ENCODE assay signal across 12 cellular contexts in genomic region chr12:95446511-95446910, GRCh38. TPM values are rescaled to one million over a fixed set of nuclear protein-coding genes. Genes with fewer than 3 reads are reported as not detected.
DNase-seq lines count a peak whose midpoint lies in the region; ATAC-seq, FAIRE-seq and TF ChIP-seq lines count a peak whose summit lies in the region.
"Had no signal": no experiment of that assay in that cellular context is flagged by ENCODE, and none has a peak within 500 bp of the region (broad histone marks: within the 10 kb centered on the region; RNA-seq: fewer than 3 reads in every experiment).

No MANE protein-coding gene starts in this region.

- no peak for FAIRE-seq in GM12878 (lab: Jason Lieb, UNC)
- FAIRE-seq: H54 had no signal

- TF ChIP-seq EP300 in GM12878 (IDR thresholded peaks at IDR 0.05; ENCODE audit: borderline replicate concordance in 1 of 2, control insufficient read depth in 1 of 2, low read depth in 2 of 2, low read length in 2 of 2) = no peak

- SMC1A ChIA-PET in GM12878 (lab: Charles Lee; ENCODE audit: uncharacterized antibody, unreplicated experiment) = no interaction called here

- DNase-seq in AG20443 (ENCODE audit: low spot score) (peak; percentile 33), GM12878 (ENCODE audit: low read depth, low spot score) (no peak), right cardiac atrium (peak; percentile 69 to 89 (median 81))
- no peak for DNase-seq in activated CD4-positive, alpha-beta memory T cell treated with anti-CD3 and anti-CD28 coated beads, Interleukin-2, amount 10 ng/mL, durations not matched to agents 7 days and 5 days
- no peak for DNase-seq in CD4-positive, alpha-beta memory T cell
- DNase-seq: activated T-cell treated with anti-CD3 and anti-CD28 coated beads, Interleukin-2, amount 50 U/mL, for 1 hour; effector memory CD4-positive, alpha-beta T cell; T-helper 2 cell had no signal

- no peak overlapping the region for H3K4me3 ChIP-seq in GM12878
- peak overlapping the region; percentile 0 for H3K4me3 ChIP-seq in right cardiac atrium (ENCODE audit: low read length)
- H3K4me3 ChIP-seq in neuron (ENCODE audit: low read length) = no peak overlapping the region
- H3K4me3 ChIP-seq in CD4-positive, alpha-beta memory T cell (ENCODE audit: low read length in 2 of 2) = no peak overlapping the region

- H3K27me3 ChIP-seq in GM12878 (replicated peaks in 1 of 2; ENCODE audit: control insufficient read depth in 2 of 2, insufficient read depth in 2 of 2, low read length in 1 of 2) (peaks cover 0 to 10% of the 10 kb centered on the region in 2 experiments; a peak in 3 of 4 replicates), right cardiac atrium (ENCODE audit: control insufficient read depth, insufficient read depth) (no peaks in the 10 kb centered on the region), neuron (ENCODE audit: insufficient read depth, low read length) (peaks cover 10% of the 10 kb centered on the region)
- no peaks in the 10 kb centered on the region for H3K27me3 ChIP-seq in CD4-positive, alpha-beta memory T cell (ENCODE audit: insufficient read depth, low read length)

- in situ Hi-C loops in GM12878 (cut with MboI) = no loop called here

- H3K4me1 ChIP-seq in GM12878 (ENCODE audit: control insufficient read depth, insufficient read depth, low read length) = no peaks in the 10 kb centered on the region
- H3K4me1 ChIP-seq in right cardiac atrium (ENCODE audit: control insufficient read depth, insufficient read depth, low read length) = no peaks in the 10 kb centered on the region
- peaks cover 9% of the 10 kb centered on the region for H3K4me1 ChIP-seq in neuron (ENCODE audit: insufficient read depth, low read length)
- H3K4me1 ChIP-seq in CD4-positive, alpha-beta memory T cell (ENCODE audit: insufficient read depth, low read length) = no peaks in the 10 kb centered on the region

- POLR2A ChIA-PET in GM12878 (lab: Charles Lee) = no interaction called here
- POLR2A ChIA-PET in activated CD4-positive, alpha-beta memory T cell treated with anti-CD3 and anti-CD28 coated beads, Interleukin-2, amount 10 ng/mL, durations not matched to agents 7 days and 5 days (lab: Charles Lee) = no interaction called here
- POLR2A ChIA-PET in CD4-positive, alpha-beta memory T cell (lab: Charles Lee; ENCODE audit: partially characterized antibody) = no interaction called here

- CTCF ChIA-PET in GM12878 (lab: Yijun Ruan, JAX) = no interaction called here
- CTCF ChIA-PET in activated CD4-positive, alpha-beta memory T cell treated with anti-CD3 and anti-CD28 coated beads, Interleukin-2, amount 10 ng/mL, durations not matched to agents 7 days and 5 days (lab: Charles Lee) = no interaction called here
- CTCF ChIA-PET in CD4-positive, alpha-beta memory T cell (lab: Charles Lee; ENCODE audit: partially characterized antibody) = no interaction called here

- no peaks in the 10 kb centered on the region for H3K9me3 Mint-ChIP-seq in activated CD4-positive, alpha-beta memory T cell treated with anti-CD3 and anti-CD28 coated beads, Interleukin-2, amount 10 ng/mL, durations not matched to agents 7 days and 5 days
- H3K9me3 Mint-ChIP-seq in CD4-positive, alpha-beta memory T cell = peaks cover 0 to 1% (median 0%) of the 10 kb centered on the region in 8 donors

- TF ChIP-seq POLR2A in GM12878 (IDR thresholded peaks at IDR 0.05; ENCODE audit: low read depth, low read length) = no peak

- H3K27ac ChIP-seq in GM12878 (ENCODE audit: control insufficient read depth, insufficient read depth) (no peak overlapping the region), right cardiac atrium (ENCODE audit: low read length) (no peak overlapping the region)
- H3K27ac ChIP-seq in CD4-positive, alpha-beta memory T cell (ENCODE audit: low read depth, low read length) = no peak overlapping the region

- H3K4me1 Mint-ChIP-seq in activated CD4-positive, alpha-beta memory T cell treated with anti-CD3 and anti-CD28 coated beads, Interleukin-2, amount 10 ng/mL, durations not matched to agents 7 days and 5 days = no peaks in the 10 kb centered on the region
- H3K4me1 Mint-ChIP-seq in CD4-positive, alpha-beta memory T cell = peaks cover 0 to 1% (median 0%) of the 10 kb centered on the region in 4 donors

- TF ChIP-seq RAD21 in GM12878 (IDR thresholded peaks at IDR 0.05; ENCODE audit: insufficient read depth, low read depth, low read length) = no peak

- 69% methylated on average over 23 of the region's 23 CpGs for WGBS in GM12878 (ENCODE audit: insufficient coverage, insufficient replicate concordance, low lambda C conversion rate, missing lambda C conversion rate)
- 15% methylated on average over 23 of the region's 23 CpGs for whole genome bisulfite sequencing in right cardiac atrium

- ATAC-seq in GM12878 = no peak
- peak; percentile 95 to 96 for ATAC-seq in right cardiac atrium
- no peak for ATAC-seq in HG02973 (IDR thresholded peaks at IDR 0.05; ENCODE audit: unreplicated experiment)
- no peak for ATAC-seq in HG03139 (IDR thresholded peaks at IDR 0.05; ENCODE audit: unreplicated experiment)

- no peak overlapping the region for H3K4me3 Mint-ChIP-seq in activated CD4-positive, alpha-beta memory T cell treated with anti-CD3 and anti-CD28 coated beads, Interleukin-2, amount 10 ng/mL, durations not matched to agents 7 days and 5 days
- no peak overlapping the region for H3K4me3 Mint-ChIP-seq in CD4-positive, alpha-beta memory T cell

- no peaks in the 10 kb centered on the region for H4K20me1 ChIP-seq in GM12878 (ENCODE audit: control insufficient read depth, insufficient read depth)

- RAD21 ChIA-PET in GM12878 (lab: Charles Lee; ENCODE audit: unreplicated experiment) = no interaction called here

- no TSS peak for BruUV-seq in GM12878 (replicated peaks; lab: Mats Ljungman, UMichigan)

- H3K36me3 ChIP-seq in GM12878 (ENCODE audit: control insufficient read depth in 2 of 2, insufficient read depth in 2 of 2, low read length in 1 of 2) = no peaks in the 10 kb centered on the region
- no peaks in the 10 kb centered on the region for H3K36me3 ChIP-seq in neuron (ENCODE audit: insufficient read depth, low read length)
- no peaks in the 10 kb centered on the region for H3K36me3 ChIP-seq in CD4-positive, alpha-beta memory T cell (ENCODE audit: insufficient read depth, low read length)

- no peak overlapping the region for H3K27ac Mint-ChIP-seq in activated CD4-positive, alpha-beta memory T cell treated with anti-CD3 and anti-CD28 coated beads, Interleukin-2, amount 10 ng/mL, durations not matched to agents 7 days and 5 days
- H3K27ac Mint-ChIP-seq in CD4-positive, alpha-beta memory T cell = no peak overlapping the region

- H3K9me3 ChIP-seq in GM12878 (replicated peaks; ENCODE audit: control insufficient read depth, insufficient read depth, low read length) (no peaks in the 10 kb centered on the region; the same call in 2 of the 3 replicates), right cardiac atrium (ENCODE audit: control insufficient read depth, low read length) (no peaks in the 10 kb centered on the region), neuron (ENCODE audit: low read length) (no peaks in the 10 kb centered on the region)
- no peaks in the 10 kb centered on the region for H3K9me3 ChIP-seq in CD4-positive, alpha-beta memory T cell (ENCODE audit: control insufficient read depth in 1 of 2, low read length in 2 of 2)

- H3K36me3 Mint-ChIP-seq in activated CD4-positive, alpha-beta memory T cell treated with anti-CD3 and anti-CD28 coated beads, Interleukin-2, amount 10 ng/mL, durations not matched to agents 7 days and 5 days (ENCODE audit: low read depth) = no peaks in the 10 kb centered on the region
- H3K36me3 Mint-ChIP-seq in CD4-positive, alpha-beta memory T cell = no peaks in the 10 kb centered on the region

- peak overlapping the region; percentile 33; the same call in 1 of the 2 replicates for H3K4me2 ChIP-seq in GM12878 (ENCODE audit: control insufficient read depth, insufficient read depth)

- intact Hi-C loops in GM12878 (cut with micrococcal nuclease; ENCODE audit: unreplicated experiment) = no loop called here
- intact Hi-C loops in right cardiac atrium (cut with DNase I) = no loop called here
- intact Hi-C loops in CD4-positive, alpha-beta memory T cell (cut with micrococcal nuclease) = no loop called here

- no peak overlapping the region for H2AFZ ChIP-seq in GM12878 (ENCODE audit: control insufficient read depth, low read depth, low read length)
- H2AFZ ChIP-seq in neuron (ENCODE audit: low read depth, low read length) = peak overlapping the region; percentile 72

- H3K79me2 ChIP-seq in GM12878 (ENCODE audit: control insufficient read depth, insufficient read depth, low read length) = no peaks in the 10 kb centered on the region

- peaks cover 16% of the 10 kb centered on the region for H3K27me3 Mint-ChIP-seq in activated CD4-positive, alpha-beta memory T cell treated with anti-CD3 and anti-CD28 coated beads, Interleukin-2, amount 10 ng/mL, durations not matched to agents 7 days and 5 days
- peaks cover 16 to 32% of the 10 kb centered on the region in 2 donors for H3K27me3 Mint-ChIP-seq in CD4-positive, alpha-beta memory T cell

- no peak overlapping the region for H3K9ac ChIP-seq in GM12878 (ENCODE audit: control insufficient read depth, insufficient read depth, low read length)

- TF ChIP-seq CTCF in GM12878 (IDR thresholded peaks at IDR 0.05 in 2 of 3, conservative IDR thresholded peaks at IDR 0.05 in 1 of 3; ENCODE audit: control insufficient read depth in 2 of 3, extremely low read depth in 1 of 3, insufficient read depth in 1 of 3, low read depth in 3 of 3, low read length in 3 of 3) = no peak

RNA-seq across cellular contexts. Expression of gene METAP2, which starts 27.4 kb away (rescaled TPM):
- 62.9 and 87.7 TPM in 2 replicates for total RNA-seq in GM12878 (2013; cell fraction: nucleolus; rRNA removed)
- total RNA-seq in GM12878 (2014; rRNA removed) (64.4 and 77.7 TPM in 2 replicates), GM12878 (2014; rRNA removed; fragmentation: Illumina TruSeq; extraction: Trizol) (123 and 125 TPM in 2 replicates), GM12878 (2021) (73.4 and 79.6 TPM in 2 replicates), right cardiac atrium (10 to 100 TPM; 57.6 to 70.3 (median 67.2) TPM)
- 57.3 TPM for polyA plus RNA-seq in GM12878 (2011; ENCODE audit: low read depth)
- polyA plus RNA-seq in GM12878 (2011; rRNA removed) (97.7 and 152 TPM in 2 replicates), GM12878 (2014; fragmentation: Illumina TruSeq; extraction: Trizol) (132 and 152 TPM in 2 replicates), GM12878 (2014; fragmentation: Nextera tagmentation; extraction: Ambion mirVana) (10 to 100 TPM; 50.7 to 83.6 TPM), GM12878 (2014; rRNA removed) (57.7 and 68.2 TPM in 2 replicates), GM12878 (2016; fragmentation: Nextera tagmentation; extraction: Ambion mirVana) (10 to 100 TPM; 58.4 to 59.2 TPM), right cardiac atrium (55.0 TPM)
- polyA plus RNA-seq in GM12878 (2011; cell fraction: cytosol; rRNA removed) = 35.6 and 35.9 TPM in 2 replicates
- polyA plus RNA-seq in GM12878 (2011; cell fraction: nucleus; rRNA removed) = 21.2 and 26.7 TPM in 2 replicates
- polyA plus RNA-seq in GM12878 (2012) = 71.0 and 78.0 TPM in 2 replicates
- polyA minus RNA-seq in GM12878 (2011; rRNA and poly(A)+ RNA removed) = 27.0 and 49.3 TPM in 2 replicates
- polyA minus RNA-seq in GM12878 (2011; cell fraction: cytosol; rRNA and poly(A)+ RNA removed) = 15.2 and 16.5 TPM in 2 replicates
- 5.8 and 27.1 TPM in 2 replicates for polyA minus RNA-seq in GM12878 (2011; cell fraction: nucleus; rRNA and poly(A)+ RNA removed)
- 10 to 100 TPM; 66.1 to 71.5 TPM for total RNA-seq in activated CD4-positive, alpha-beta memory T cell treated with anti-CD3 and anti-CD28 coated beads, Interleukin-2, amount 10 ng/mL, durations not matched to agents 7 days and 5 days
- 10 to 100 TPM; 50.7 to 52.7 TPM for total RNA-seq in CD4-positive, alpha-beta memory T cell
- 10 to 100 TPM; 39.6 to 45.0 TPM for polyA plus RNA-seq in CD4-positive, alpha-beta memory T cell

Comparison
In these comparisons a context has a peak if more than half of its experiments do, and no peak if none do; other contexts are left out.
1. DNase-seq: peak in AG20443 (single experiment) and right cardiac atrium (3 of 3); none in GM12878 (single experiment), activated CD4-positive, alpha-beta memory T cell treated with anti-CD3 and anti-CD28 coated beads, Interleukin-2, amount 10 ng/mL, durations not matched to agents 7 days and 5 days (single experiment) and CD4-positive, alpha-beta memory T cell (0 of 5).
2. ATAC-seq: peak in right cardiac atrium (2 of 2); none in GM12878 (single experiment), HG02973 (single experiment) and HG03139 (single experiment).